22 cellular contexts compared by ENCODE assay signal in genomic region chr5:140544986-140545385, GRCh38. TPM values are rescaled to one million over a fixed set of nuclear protein-coding genes. Genes with fewer than 3 reads are reported as not detected.
DNase-seq lines count a peak whose midpoint lies in the region; ATAC-seq and TF ChIP-seq lines count a peak whose summit lies in the region.
"Had no signal": no experiment of that assay in that cellular context is flagged by ENCODE, and none has a peak within 500 bp of the region (broad histone marks: within the 10 kb centered on the region; RNA-seq: fewer than 3 reads in every experiment).

No MANE protein-coding gene starts in this region.

- H4K5ac ChIP-seq in mesendoderm (ENCODE audit: low read length): no peak overlapping the region

- no peak overlapping the region for H4K8ac ChIP-seq in mesendoderm (ENCODE audit: low read depth, low read length)

- no peak overlapping the region for H3K18ac ChIP-seq in mesendoderm (ENCODE audit: low read length)

- H3K4me3 ChIP-seq in mesendoderm (ENCODE audit: low read length): no peak overlapping the region

- no peak overlapping the region for H2AK5ac ChIP-seq in mesendoderm (ENCODE audit: low read length)

- no peak overlapping the region for H3K4me2 ChIP-seq in mesendoderm (ENCODE audit: low read length)
- H3K4me2 ChIP-seq: KMS-11 had no signal

- H2BK15ac ChIP-seq in mesendoderm (replicated peaks; ENCODE audit: low read depth): no peak overlapping the region

- H3K79me2 ChIP-seq in mesendoderm (ENCODE audit: control insufficient read depth, insufficient read depth, low read length): no peaks in the 10 kb centered on the region

- no peaks in the 10 kb centered on the region for H3K9me3 ChIP-seq in T-helper 17 cell (ENCODE audit: control insufficient read depth, low read length, poor library complexity, severe bottlenecking)

- no peak overlapping the region for H3K27ac Mint-ChIP-seq in activated CD4-positive, alpha-beta T cell treated with anti-CD3 and anti-CD28 coated beads, Interleukin-2, amount 10 ng/mL, durations not matched to agents 24 days and 14 days
- H3K27ac Mint-ChIP-seq in T-helper 17 cell (peak overlapping the region; percentile 10), nephron progenitor cell (peak overlapping the region; percentile 11)

- DNase-seq in activated CD4-positive, alpha-beta T cell treated with anti-CD3 and anti-CD28 coated beads, Interleukin-2, amount 10 ng/mL, durations not matched to agents 24 days and 14 days: peak; percentile 52
- no peak for DNase-seq in activated CD4-positive, alpha-beta T cell treated with anti-CD3 and anti-CD28 coated beads for 4 hours
- DNase-seq in T-helper 17 cell (no peak), nephron progenitor cell (no peak), mesendoderm (no peak), HPDE6-E6E7 (ENCODE audit: extremely low spot score) (no peak), DMS114 treated with DMSO at 0.1 percent for 48 hours (lab: John Stamatoyannopoulos, UW; ENCODE audit: unreplicated experiment) (no peak)
- DNase-seq: COR-L47, DMS 273 treated with DMSO at 0.1 percent for 48 hours, DMS79 treated with DMSO at 0.1 percent for 48 hours, GF-D8, GOT3, HCEC 1CT, MM.1S, NCI-H2029, NCI-H446, NCI-H524 treated with DMSO at 0.1 percent for 48 hours, NCI-H774 had no signal

- no peak overlapping the region for H3K56ac ChIP-seq in mesendoderm (ENCODE audit: low read length)

- H3K36me3 Mint-ChIP-seq in activated CD4-positive, alpha-beta T cell treated with anti-CD3 and anti-CD28 coated beads, Interleukin-2, amount 10 ng/mL, durations not matched to agents 24 days and 14 days (ENCODE audit: low read depth): peaks cover 56% of the 10 kb centered on the region
- H3K36me3 Mint-ChIP-seq in T-helper 17 cell (ENCODE audit: low read depth): peaks cover 10% of the 10 kb centered on the region
- H3K36me3 Mint-ChIP-seq in nephron progenitor cell (ENCODE audit: low read depth): peaks cover 48% of the 10 kb centered on the region

- H3K9me3 Mint-ChIP-seq in activated CD4-positive, alpha-beta T cell treated with anti-CD3 and anti-CD28 coated beads, Interleukin-2, amount 10 ng/mL, durations not matched to agents 24 days and 14 days: no peaks in the 10 kb centered on the region
- H3K9me3 Mint-ChIP-seq in nephron progenitor cell: no peaks in the 10 kb centered on the region
- H3K9me3 Mint-ChIP-seq: IgD-negative memory B cell had no signal

- H3K4ac ChIP-seq in mesendoderm (ENCODE audit: low read depth, low read length): no peak overlapping the region

- peaks cover 4% of the 10 kb centered on the region for H3K4me1 ChIP-seq in mesendoderm (ENCODE audit: control insufficient read depth, low read depth, low read length)

- H2BK120ac ChIP-seq in mesendoderm (ENCODE audit: low read depth, low read length): no peak overlapping the region

- no peak for ATAC-seq in T-helper 17 cell

- H3K27me3 ChIP-seq in mesendoderm (ENCODE audit: insufficient read depth, low read length, poor library complexity): no peaks in the 10 kb centered on the region

- no peak overlapping the region for H3K9ac ChIP-seq in mesendoderm (ENCODE audit: low read length)
- H3K9ac ChIP-seq: KMS-11 had no signal

- no CpG with 5 or more reads among the region's 7 CpGs for WGBS in mesendoderm (ENCODE audit: extremely low coverage, insufficient coverage, low lambda C conversion rate)

- H3K23ac ChIP-seq in mesendoderm (ENCODE audit: low read length): no peak overlapping the region

- H3K27me3 Mint-ChIP-seq in activated CD4-positive, alpha-beta T cell treated with anti-CD3 and anti-CD28 coated beads, Interleukin-2, amount 10 ng/mL, durations not matched to agents 24 days and 14 days: no peaks in the 10 kb centered on the region
- H3K27me3 Mint-ChIP-seq in T-helper 17 cell: no peaks in the 10 kb centered on the region
- H3K27me3 Mint-ChIP-seq in nephron progenitor cell (ENCODE audit: low read depth, poor library complexity): no peaks in the 10 kb centered on the region
- H3K27me3 Mint-ChIP-seq: IgD-negative memory B cell had no signal

- no peak for TF ChIP-seq CTCF in 22Rv1 (IDR thresholded peaks at IDR 0.05)
- TF ChIP-seq CTCF in nephron progenitor cell (IDR thresholded peaks at IDR 0.05): no peak

- no peaks in the 10 kb centered on the region for H3K36me3 ChIP-seq in mesendoderm (ENCODE audit: control insufficient read depth, insufficient read depth, low read length)

- no peak overlapping the region for H3K4me3 Mint-ChIP-seq in activated CD4-positive, alpha-beta T cell treated with anti-CD3 and anti-CD28 coated beads, Interleukin-2, amount 10 ng/mL, durations not matched to agents 24 days and 14 days
- H3K4me3 Mint-ChIP-seq in T-helper 17 cell: no peak overlapping the region
- H3K4me3 Mint-ChIP-seq in nephron progenitor cell: no peak overlapping the region

- intact Hi-C loops in activated CD4-positive, alpha-beta T cell treated with anti-CD3 and anti-CD28 coated beads, Interleukin-2, amount 10 ng/mL, durations not matched to agents 24 days and 14 days (cut with micrococcal nuclease): no loop called here

- no peaks in the 10 kb centered on the region for H3K79me1 ChIP-seq in mesendoderm (ENCODE audit: low read length)

- H3K27ac ChIP-seq in 22Rv1 (peak overlapping the region; percentile 89; the same call in 1 of the 2 replicates), mesendoderm (ENCODE audit: low read depth, low read length) (no peak overlapping the region)
- H3K27ac ChIP-seq: KMS-11 had no signal

- H2BK5ac ChIP-seq in mesendoderm (ENCODE audit: low read length): no peak overlapping the region

- peaks cover 16% of the 10 kb centered on the region for H3K4me1 Mint-ChIP-seq in activated CD4-positive, alpha-beta T cell treated with anti-CD3 and anti-CD28 coated beads, Interleukin-2, amount 10 ng/mL, durations not matched to agents 24 days and 14 days
- H3K4me1 Mint-ChIP-seq in T-helper 17 cell (peaks cover 24% of the 10 kb centered on the region), nephron progenitor cell (peaks cover 31% of the 10 kb centered on the region)

RNA-seq across cellular contexts. Expression of gene EIF4EBP3, which starts 2.5 kb away (rescaled TPM):
- 13.8 and 13.9 TPM in 2 replicates for total RNA-seq in activated CD4-positive, alpha-beta T cell treated with anti-CD3 and anti-CD28 coated beads, Interleukin-2, amount 10 ng/mL, durations not matched to agents 24 days and 14 days
- 10 to 100 TPM in 1 of 2 donors, 1 to 10 TPM in 1; 9.1 to 14.0 TPM for total RNA-seq in T-helper 17 cell
- 13.5 TPM for polyA plus RNA-seq in mesendoderm (2013, experiment 1 of 2)
- polyA plus RNA-seq in mesendoderm (2013, experiment 2 of 2): 13.7 TPM
- total RNA-seq: A172 had no signal

RNA-seq across cellular contexts. Expression of gene SRA1, which starts 12.3 kb away (rescaled TPM):
- 53.8 and 54.9 TPM in 2 replicates for total RNA-seq in activated CD4-positive, alpha-beta T cell treated with anti-CD3 and anti-CD28 coated beads, Interleukin-2, amount 10 ng/mL, durations not matched to agents 24 days and 14 days
- 10 to 100 TPM; 29.9 to 33.2 TPM for total RNA-seq in T-helper 17 cell
- polyA plus RNA-seq in mesendoderm (2013, experiment 1 of 2): 33.0 TPM
- polyA plus RNA-seq in mesendoderm (2013, experiment 2 of 2): 33.3 TPM

RNA-seq across cellular contexts. Expression of gene APBB3, which starts 19.4 kb away (rescaled TPM):
- total RNA-seq in activated CD4-positive, alpha-beta T cell treated with anti-CD3 and anti-CD28 coated beads, Interleukin-2, amount 10 ng/mL, durations not matched to agents 24 days and 14 days: 16.5 and 17.8 TPM in 2 replicates
- total RNA-seq in T-helper 17 cell: 10 to 100 TPM; 47.5 to 59.0 TPM
- polyA plus RNA-seq in mesendoderm (2013, experiment 1 of 2): 5.6 TPM
- polyA plus RNA-seq in mesendoderm (2013, experiment 2 of 2): 4.8 TPM

RNA-seq across cellular contexts. Expression of gene SLC35A4, which starts 19.6 kb away (rescaled TPM):
- 105 and 106 TPM in 2 replicates for total RNA-seq in activated CD4-positive, alpha-beta T cell treated with anti-CD3 and anti-CD28 coated beads, Interleukin-2, amount 10 ng/mL, durations not matched to agents 24 days and 14 days
- 10 to 100 TPM; 43.2 to 45.0 TPM for total RNA-seq in T-helper 17 cell
- 96.0 TPM for polyA plus RNA-seq in mesendoderm (2013, experiment 1 of 2)
- 90.8 TPM for polyA plus RNA-seq in mesendoderm (2013, experiment 2 of 2)
